Comparison of ENCODE assay signal across 14 cellular contexts in the genomic region with DNA sequence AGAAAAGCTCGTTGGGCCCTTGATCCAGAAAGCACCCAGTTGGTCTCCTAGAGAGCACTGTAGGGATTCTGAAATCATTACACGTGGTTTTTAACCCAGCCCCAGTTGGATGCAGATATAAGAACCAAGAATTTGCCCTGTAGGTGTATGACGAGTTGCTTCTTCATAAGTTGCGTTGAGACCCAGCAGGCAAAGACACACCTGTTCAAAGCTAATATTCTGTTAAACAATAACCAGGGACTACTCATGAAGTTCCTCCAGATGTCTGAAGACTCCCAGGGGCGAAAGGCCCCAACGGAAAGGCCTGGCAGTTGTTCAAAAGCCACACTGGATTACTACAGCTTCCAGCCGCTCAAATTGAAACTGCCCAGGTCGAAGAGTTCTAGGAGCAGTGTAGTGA.
A peak's percentile ranks its signal among the peaks of the same experiment; 100 is the strongest.
DNase-seq lines count a peak whose midpoint lies in the region; ATAC-seq and TF ChIP-seq lines count a peak whose summit lies in the region.
"Had no signal": no experiment of that assay in that cellular context is flagged by ENCODE, and none has a peak within 500 bp of the region (broad histone marks: within the 10 kb centered on the region; RNA-seq: fewer than 3 reads in every experiment).

No MANE protein-coding gene starts in this region.

- no peak overlapping the region for H3K4me2 ChIP-seq in mesenchymal stem cell (ENCODE audit: low read length, poor library complexity, severe bottlenecking)
- H3K4me2 ChIP-seq: smooth muscle cell had no signal

- H3K27me3 ChIP-seq in colonic mucosa, result no peaks in the 10 kb centered on the region
- no peaks in the 10 kb centered on the region for H3K27me3 ChIP-seq in mesenchymal stem cell (ENCODE audit: control insufficient read depth in 1 of 2, insufficient read depth in 1 of 2, low read length in 2 of 2)

- H3K4me1 ChIP-seq in colonic mucosa, result no peaks in the 10 kb centered on the region
- H3K4me1 ChIP-seq in mesenchymal stem cell (ENCODE audit: control insufficient read depth, insufficient read depth, low read depth, low read length), result no peaks in the 10 kb centered on the region

- H3K4ac ChIP-seq in mesenchymal stem cell (ENCODE audit: low read depth in 1 of 2, low read length in 2 of 2), result no peak overlapping the region

- H2AK5ac ChIP-seq in mesenchymal stem cell (ENCODE audit: low read length, severe bottlenecking), result no peak overlapping the region

- CTCF ChIA-PET in activated naive CD4-positive, alpha-beta T cell treated with anti-CD3 and anti-CD28 coated beads for 36 hours (lab: Charles Lee), result interaction anchor here (0.5 to 0.6 kb wide), 2 partner anchors 9 to 803 kb away, joined by 3 read pairs; no protein-coding TSS in a partner anchor

- H3K23ac ChIP-seq in mesenchymal stem cell (ENCODE audit: low read length in 2 of 2), result no peak overlapping the region

- no peak overlapping the region for H2BK15ac ChIP-seq in mesenchymal stem cell (ENCODE audit: low read depth, poor library complexity, severe bottlenecking)

- ATAC-seq in HG03135 (IDR thresholded peaks at IDR 0.05; ENCODE audit: unreplicated experiment), result peak; percentile 94
- ATAC-seq: stimulated activated naive CD8-positive, alpha-beta T cell treated with anti-CD3 and anti-CD28 coated beads, Interleukin-15, amount 100 ng/mL, for 72 hours had no signal

- no peak overlapping the region for H2BK12ac ChIP-seq in mesenchymal stem cell (ENCODE audit: low read length in 2 of 2)

- TF ChIP-seq CTCF in GM13977 (IDR thresholded peaks at IDR 0.05; ENCODE audit: extremely low read depth, insufficient read depth, missing control alignments) (no peak), GM20000 (IDR thresholded peaks at IDR 0.05; ENCODE audit: extremely low read depth, missing control alignments) (no peak), colonic mucosa (IDR thresholded peaks at IDR 0.05) (no peak)

- H2BK120ac ChIP-seq in mesenchymal stem cell (ENCODE audit: low read depth, low read length), result no peak overlapping the region

- no peaks in the 10 kb centered on the region for H3K36me3 ChIP-seq in colonic mucosa
- H3K36me3 ChIP-seq in mesenchymal stem cell (ENCODE audit: control insufficient read depth in 1 of 2, insufficient read depth in 2 of 2, low read depth in 1 of 2, low read length in 2 of 2), result no peaks in the 10 kb centered on the region

- H2BK5ac ChIP-seq in mesenchymal stem cell (ENCODE audit: low read depth, low read length, poor library complexity, severe bottlenecking), result no peak overlapping the region

- DNase-seq in GM13977 (ENCODE audit: low spot score) (peak; percentile 47), GM20000 (ENCODE audit: low spot score) (peak; percentile 56), colonic mucosa (peak; percentile 89), mesenchymal stem cell (no peak), pons (ENCODE audit: low spot score) (no peak), GDM1 (lab: John Stamatoyannopoulos, UW) (no peak)
- no peak for DNase-seq in activated naive CD4-positive, alpha-beta T cell treated with anti-CD3 and anti-CD28 coated beads for 36 hours
- DNase-seq: activated CD8-positive, alpha-beta memory T cell treated with anti-CD3 and anti-CD28 coated beads, Interleukin-2, amount 50 U/mL, for 4 hours; dermis blood vessel endothelial cell; IMR-90; kidney; stimulated activated naive CD8-positive, alpha-beta T cell treated with anti-CD3 and anti-CD28 coated beads, Interleukin-15, amount 100 ng/mL, for 72 hours had no signal

- no peak overlapping the region for H3K14ac ChIP-seq in mesenchymal stem cell (ENCODE audit: low read length in 2 of 2)

- no peak overlapping the region for H4K8ac ChIP-seq in mesenchymal stem cell (ENCODE audit: low read length)

- H4K91ac ChIP-seq in mesenchymal stem cell (ENCODE audit: low read length), result no peak overlapping the region

- H3K27me3 Mint-ChIP-seq in activated naive CD4-positive, alpha-beta T cell treated with anti-CD3 and anti-CD28 coated beads for 36 hours (ENCODE audit: low read depth), result no peaks in the 10 kb centered on the region

- 89% methylated on average over 8 of the region's 8 CpGs for WGBS in mesenchymal stem cell

- in situ Hi-C loops in GM13977 (cut with MboI; ENCODE audit: low pct_unique_long_range_greater_than_20kb, low sequenced_read_pairs, unreplicated experiment), result no loop called here

- H3K36me3 Mint-ChIP-seq in activated naive CD4-positive, alpha-beta T cell treated with anti-CD3 and anti-CD28 coated beads for 36 hours (ENCODE audit: low read depth), result no peaks in the 10 kb centered on the region

- H3K27ac ChIP-seq in colonic mucosa (peak overlapping the region; percentile 3), mesenchymal stem cell (ENCODE audit: low read length, poor library complexity, severe bottlenecking) (no peak overlapping the region)

- no peak overlapping the region for H3K4me3 ChIP-seq in colonic mucosa
- H3K4me3 ChIP-seq in mesenchymal stem cell (ENCODE audit: insufficient read depth in 1 of 2, low read depth in 1 of 2, low read length in 2 of 2), result no peak overlapping the region
- H3K4me3 ChIP-seq: smooth muscle cell had no signal

- H3K18ac ChIP-seq in mesenchymal stem cell (ENCODE audit: low read depth in 1 of 2, low read length in 2 of 2), result no peak overlapping the region

- no peak overlapping the region for H3K4me3 Mint-ChIP-seq in activated naive CD4-positive, alpha-beta T cell treated with anti-CD3 and anti-CD28 coated beads for 36 hours
- H3K4me3 Mint-ChIP-seq: stimulated activated naive CD8-positive, alpha-beta T cell treated with anti-CD3 and anti-CD28 coated beads, Interleukin-15, amount 100 ng/mL, for 72 hours had no signal

- H3K9me3 Mint-ChIP-seq in activated naive CD4-positive, alpha-beta T cell treated with anti-CD3 and anti-CD28 coated beads for 36 hours, result no peaks in the 10 kb centered on the region
- H3K9me3 Mint-ChIP-seq: stimulated activated naive CD8-positive, alpha-beta T cell treated with anti-CD3 and anti-CD28 coated beads, Interleukin-15, amount 100 ng/mL, for 72 hours had no signal

- H3K9me3 ChIP-seq in colonic mucosa (no peaks in the 10 kb centered on the region), mesenchymal stem cell (ENCODE audit: control insufficient read depth, low read length) (no peaks in the 10 kb centered on the region)

- intact Hi-C loops in colonic mucosa (cut with DNase I), result no loop called here
- intact Hi-C loops in activated naive CD4-positive, alpha-beta T cell treated with anti-CD3 and anti-CD28 coated beads for 36 hours (cut with micrococcal nuclease), result no loop called here

- H3K79me1 ChIP-seq in mesenchymal stem cell (replicated peaks; ENCODE audit: low read length, poor library complexity, severe bottlenecking), result no peaks in the 10 kb centered on the region

- no peak overlapping the region for H2AFZ ChIP-seq in mesenchymal stem cell (ENCODE audit: low read depth, low read length)

- H3K9ac ChIP-seq in colonic mucosa (ENCODE audit: low read depth in 2 of 2, low read length in 2 of 2) (peak overlapping the region in 1 of 2 donors; percentile 19), mesenchymal stem cell (ENCODE audit: low read length) (no peak overlapping the region)

- no peak overlapping the region for H3K27ac Mint-ChIP-seq in activated naive CD4-positive, alpha-beta T cell treated with anti-CD3 and anti-CD28 coated beads for 36 hours
- H3K27ac Mint-ChIP-seq: stimulated activated naive CD8-positive, alpha-beta T cell treated with anti-CD3 and anti-CD28 coated beads, Interleukin-15, amount 100 ng/mL, for 72 hours had no signal

- H3K4me1 Mint-ChIP-seq in activated naive CD4-positive, alpha-beta T cell treated with anti-CD3 and anti-CD28 coated beads for 36 hours (ENCODE audit: low read depth), result peaks cover 2% of the 10 kb centered on the region
- H3K4me1 Mint-ChIP-seq: stimulated activated naive CD8-positive, alpha-beta T cell treated with anti-CD3 and anti-CD28 coated beads, Interleukin-15, amount 100 ng/mL, for 72 hours had no signal

Comparison
In these comparisons a context has a peak if more than half of its experiments do, and no peak if none do; other contexts are left out.
1. DNase-seq: peak in GM13977 (single experiment), GM20000 (single experiment) and colonic mucosa (single experiment); none in mesenchymal stem cell (single experiment), pons (single experiment), activated naive CD4-positive, alpha-beta T cell treated with anti-CD3 and anti-CD28 coated beads for 36 hours (single experiment) and GDM1 (single experiment).